17 cellular contexts compared by ENCODE assay signal in the genomic region with DNA sequence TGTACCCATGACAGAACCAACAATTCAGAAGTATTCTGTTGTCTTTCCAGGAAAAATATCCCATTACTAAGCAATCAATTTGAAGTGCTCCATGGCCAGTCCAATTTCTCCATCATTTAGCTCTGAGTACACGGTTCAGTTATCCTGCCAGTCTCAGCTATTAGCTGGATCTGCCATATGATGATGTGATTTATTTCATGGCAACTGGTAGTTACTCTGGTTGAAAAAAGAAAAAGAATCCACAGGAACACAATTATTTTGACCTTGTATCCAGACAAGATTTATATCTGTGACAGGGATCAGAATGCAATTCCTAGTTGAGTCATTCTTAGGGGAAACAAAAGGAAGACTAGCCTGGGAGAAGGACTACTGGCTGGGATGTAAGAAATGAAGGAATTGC.
DNase-seq lines count a peak whose midpoint lies in the region; ATAC-seq and TF ChIP-seq lines count a peak whose summit lies in the region.
"Had no signal": no experiment of that assay in that cellular context is flagged by ENCODE, and none has a peak within 500 bp of the region (broad histone marks: within the 10 kb centered on the region; RNA-seq: fewer than 3 reads in every experiment).

No MANE protein-coding gene starts in this region.

- H3K4me1 Mint-ChIP-seq in MCF 10A (ENCODE audit: insufficient read depth, unreplicated experiment) = peaks cover 7% of the 10 kb centered on the region

- H2BK5ac ChIP-seq in mesenchymal stem cell (ENCODE audit: low read depth, low read length, poor library complexity, severe bottlenecking) = no peak overlapping the region

- H3K36me3 Mint-ChIP-seq in MCF 10A (ENCODE audit: insufficient read depth, unreplicated experiment) = no peaks in the 10 kb centered on the region

- H3K23ac ChIP-seq in mesenchymal stem cell (ENCODE audit: low read length in 2 of 2) = no peak overlapping the region

- intact Hi-C loops in MCF 10A (cut with micrococcal nuclease) = no loop called here
- intact Hi-C loops in breast epithelium (cut with DNase I; ENCODE audit: low total_unique reads) = no loop called here
- intact Hi-C loops in upper lobe of right lung (cut with DNase I) = no loop called here
- intact Hi-C loops in right cardiac atrium (cut with DNase I) = no loop called here

- ATAC-seq in upper lobe of right lung = no peak
- ATAC-seq in gastroesophageal sphincter = no peak
- no peak for ATAC-seq in right cardiac atrium
- ATAC-seq: Panc1, right lobe of liver had no signal

- no peaks in the 10 kb centered on the region for H3K27me3 Mint-ChIP-seq in MCF 10A (ENCODE audit: insufficient read depth, unreplicated experiment)

- H3K4me3 ChIP-seq in breast epithelium (no peak overlapping the region), mesenchymal stem cell (ENCODE audit: insufficient read depth in 1 of 2, low read depth in 1 of 2, low read length in 2 of 2) (peak overlapping the region in 1 of 2 experiments; percentile 17), upper lobe of right lung (no peak overlapping the region), gastroesophageal sphincter (no peak overlapping the region), right cardiac atrium (ENCODE audit: low read length) (no peak overlapping the region)
- H3K4me3 ChIP-seq: right lobe of liver had no signal

- TF ChIP-seq CTCF in MCF 10A (IDR thresholded peaks at IDR 0.05; ENCODE audit: unreplicated experiment) (no peak), breast epithelium (IDR thresholded peaks at IDR 0.05) (no peak), upper lobe of right lung (IDR thresholded peaks at IDR 0.05) (no peak), gastroesophageal sphincter (IDR thresholded peaks at IDR 0.05) (no peak)

- POLR2A ChIA-PET in MCF 10A (lab: Yijun Ruan, JAX) = no interaction called here

- peak; percentile 18 for DNase-seq in MCF 10A (ENCODE audit: unreplicated experiment)
- no peak for DNase-seq in breast epithelium (ENCODE audit: low spot score in 2 of 2)
- peak; percentile 33 for DNase-seq in amniotic epithelial cell (ENCODE audit: low read depth)
- DNase-seq in mesenchymal stem cell = peak; percentile 27
- DNase-seq in upper lobe of right lung = no peak
- no peak for DNase-seq in activated CD4-positive, CD25-positive, alpha-beta regulatory T cell (lab: John Stamatoyannopoulos, UW)
- DNase-seq in right cardiac atrium = no peak
- DNase-seq: ACHN; activated CD4-positive, alpha-beta T cell treated with anti-CD3 and anti-CD28 coated beads, Interleukin-2, amount 50 U/mL, for 1 hour; activated naive CD4-positive, alpha-beta T cell treated with anti-CD3 and anti-CD28 coated beads, Interleukin-2, amount 50 U/mL, for 16 hours; central memory CD4-positive, alpha-beta T cell; NCI-H1694 treated with DMSO at 0.1 percent for 48 hours; NCI-H524 treated with DMSO at 0.1 percent for 48 hours; right lobe of liver; stimulated activated CD4-positive, alpha-beta T cell treated with anti-CD3 and anti-CD28 coated beads, Interleukin-4, amount 100 ng/mL, for 24 hours had no signal

- no peak overlapping the region for H2AK5ac ChIP-seq in mesenchymal stem cell (ENCODE audit: low read length, severe bottlenecking)

- no peak overlapping the region for H3K18ac ChIP-seq in mesenchymal stem cell (ENCODE audit: low read depth in 1 of 2, low read length in 2 of 2)

- no peak overlapping the region for H2BK15ac ChIP-seq in mesenchymal stem cell (ENCODE audit: low read depth, poor library complexity, severe bottlenecking)

- no peak overlapping the region for H2AFZ ChIP-seq in mesenchymal stem cell (ENCODE audit: low read depth, low read length)

- no peak overlapping the region for H2BK12ac ChIP-seq in mesenchymal stem cell (ENCODE audit: low read length in 2 of 2)

- H3K27me3 ChIP-seq in breast epithelium (no peaks in the 10 kb centered on the region), mesenchymal stem cell (ENCODE audit: control insufficient read depth in 1 of 2, insufficient read depth in 1 of 2, low read length in 2 of 2) (no peaks in the 10 kb centered on the region), upper lobe of right lung (no peaks in the 10 kb centered on the region), gastroesophageal sphincter (no peaks in the 10 kb centered on the region), right cardiac atrium (ENCODE audit: control insufficient read depth, insufficient read depth) (no peaks in the 10 kb centered on the region)
- H3K27me3 ChIP-seq: right lobe of liver had no signal

- no peak for TF ChIP-seq EP300 in gastroesophageal sphincter (IDR thresholded peaks at IDR 0.05)

- H3K9ac ChIP-seq in mesenchymal stem cell (ENCODE audit: low read length) = peak overlapping the region; percentile 75

- H4K8ac ChIP-seq in mesenchymal stem cell (ENCODE audit: low read length) = no peak overlapping the region

- peaks cover 7% of the 10 kb centered on the region for H3K9me3 Mint-ChIP-seq in MCF 10A (ENCODE audit: unreplicated experiment)

- peak overlapping the region; percentile 17 for H3K27ac Mint-ChIP-seq in MCF 10A (ENCODE audit: low read depth, unreplicated experiment)

- BruUV-seq in MCF 10A (replicated peaks; lab: Mats Ljungman, UMichigan) = no TSS peak

- H3K14ac ChIP-seq in mesenchymal stem cell (ENCODE audit: low read length in 2 of 2) = no peak overlapping the region

- H2BK120ac ChIP-seq in mesenchymal stem cell (ENCODE audit: low read depth, low read length) = no peak overlapping the region

- H3K36me3 ChIP-seq in breast epithelium = no peaks in the 10 kb centered on the region
- H3K36me3 ChIP-seq in mesenchymal stem cell (ENCODE audit: control insufficient read depth in 1 of 2, insufficient read depth in 2 of 2, low read depth in 1 of 2, low read length in 2 of 2) = no peaks in the 10 kb centered on the region
- H3K36me3 ChIP-seq in upper lobe of right lung = no peaks in the 10 kb centered on the region
- no peaks in the 10 kb centered on the region for H3K36me3 ChIP-seq in gastroesophageal sphincter
- H3K36me3 ChIP-seq: right lobe of liver had no signal

- H3K27ac ChIP-seq in breast epithelium (no peak overlapping the region), mesenchymal stem cell (ENCODE audit: low read length, poor library complexity, severe bottlenecking) (no peak overlapping the region), upper lobe of right lung (no peak overlapping the region), gastroesophageal sphincter (no peak overlapping the region), right cardiac atrium (ENCODE audit: low read length) (no peak overlapping the region)
- H3K27ac ChIP-seq: right lobe of liver had no signal

- H3K9me3 ChIP-seq in breast epithelium (peaks cover 0 to 5% of the 10 kb centered on the region in 2 donors), mesenchymal stem cell (ENCODE audit: control insufficient read depth, low read length) (peaks cover 12% of the 10 kb centered on the region), upper lobe of right lung (no peaks in the 10 kb centered on the region), gastroesophageal sphincter (no peaks in the 10 kb centered on the region), right cardiac atrium (ENCODE audit: control insufficient read depth, low read length) (no peaks in the 10 kb centered on the region)
- H3K9me3 ChIP-seq: right lobe of liver had no signal

- H4K91ac ChIP-seq in mesenchymal stem cell (ENCODE audit: low read length) = no peak overlapping the region

- H3K4me2 ChIP-seq in mesenchymal stem cell (ENCODE audit: low read length, poor library complexity, severe bottlenecking) = no peak overlapping the region

- no peak for TF ChIP-seq POLR2A in breast epithelium (IDR thresholded peaks at IDR 0.05)
- no peak for TF ChIP-seq POLR2A in gastroesophageal sphincter (IDR thresholded peaks at IDR 0.05)

- H3K4ac ChIP-seq in mesenchymal stem cell (ENCODE audit: low read depth in 1 of 2, low read length in 2 of 2) = no peak overlapping the region

- CTCF ChIA-PET in MCF 10A (lab: Yijun Ruan, JAX) = interaction anchor here (0.6 kb wide), 2 partner anchors 10 to 142 kb away, joined by 3 to 4 read pairs; no protein-coding TSS in a partner anchor

- WGBS in mesenchymal stem cell = no CpG with 5 or more reads among the region's 1 CpG
- WGBS in gastroesophageal sphincter (ENCODE audit: low coverage in 1 of 2), 2 donors = 44 to 50% methylated on average over 1 of the region's 1 CpG
- WGBS in right cardiac atrium = 91% methylated on average over 1 of the region's 1 CpG

- H3K79me1 ChIP-seq in mesenchymal stem cell (replicated peaks; ENCODE audit: low read length, poor library complexity, severe bottlenecking) = no peaks in the 10 kb centered on the region

- no peaks in the 10 kb centered on the region for H3K4me1 ChIP-seq in breast epithelium
- H3K4me1 ChIP-seq in mesenchymal stem cell (ENCODE audit: control insufficient read depth, insufficient read depth, low read depth, low read length) = no peaks in the 10 kb centered on the region
- no peaks in the 10 kb centered on the region for H3K4me1 ChIP-seq in upper lobe of right lung
- peaks cover 0 to 13% (median 0%) of the 10 kb centered on the region in 3 donors for H3K4me1 ChIP-seq in gastroesophageal sphincter
- H3K4me1 ChIP-seq in right cardiac atrium (ENCODE audit: control insufficient read depth, insufficient read depth, low read length) = no peaks in the 10 kb centered on the region
- H3K4me1 ChIP-seq: right lobe of liver had no signal

- no peak overlapping the region for H3K4me3 Mint-ChIP-seq in MCF 10A (ENCODE audit: unreplicated experiment)

Comparison
In these comparisons a context has a peak if more than half of its experiments do, and no peak if none do; other contexts are left out.
1. DNase-seq: peak in MCF 10A (single experiment), amniotic epithelial cell (single experiment) and mesenchymal stem cell (single experiment); none in breast epithelium (0 of 2), upper lobe of right lung (single experiment), activated CD4-positive, CD25-positive, alpha-beta regulatory T cell (0 of 4) and right cardiac atrium (0 of 3).